ENCODE assay signal across 8 cellular contexts in genomic region chr3:42749753-42750231, GRCh38. TPM values are rescaled to one million over a fixed set of nuclear protein-coding genes. Genes with fewer than 3 reads are reported as not detected.
DNase-seq lines count a peak whose midpoint lies in the region; ATAC-seq, FAIRE-seq and TF ChIP-seq lines count a peak whose summit lies in the region.

No MANE protein-coding gene starts in this region.

- dilution Hi-C loops in keratinocyte (cut with MboI; ENCODE audit: extremely low pct_ligation_motif_present, low sequenced_read_pairs): no loop called here

- no peaks in the 10 kb centered on the region for H3K27me3 ChIP-seq in keratinocyte (ENCODE audit: control insufficient read depth, extremely low read depth, insufficient read depth, low read length)

- H3K27ac ChIP-seq in keratinocyte (ENCODE audit: control insufficient read depth, insufficient read depth, low read length): no peak overlapping the region

- H3K4me1 ChIP-seq in keratinocyte (ENCODE audit: control insufficient read depth, extremely low read depth, insufficient read depth, low read length): peaks cover 9% of the 10 kb centered on the region

- no peak for ATAC-seq in GM19397 (IDR thresholded peaks at IDR 0.05; ENCODE audit: unreplicated experiment)
- ATAC-seq in GM21447 (IDR thresholded peaks at IDR 0.05; ENCODE audit: unreplicated experiment): no peak

- H3K79me2 ChIP-seq in keratinocyte (ENCODE audit: control insufficient read depth, insufficient read depth, low read length): no peaks in the 10 kb centered on the region

- H3K9ac ChIP-seq in keratinocyte (ENCODE audit: control insufficient read depth, extremely low read depth, insufficient read depth, low read length): no peak overlapping the region

- H3K4me2 ChIP-seq in keratinocyte (ENCODE audit: control insufficient read depth, extremely low read depth, insufficient read depth, low read depth, low read length): no peak overlapping the region

- no peaks in the 10 kb centered on the region for H3K9me3 ChIP-seq in keratinocyte (ENCODE audit: control insufficient read depth, low read depth, low read length)

- DNase-seq in Ammon's horn (ENCODE audit: low spot score) (peak; percentile 71), HuH-7.5 (ENCODE audit: low spot score) (peak; percentile 29), astrocyte of the cerebellum (ENCODE audit: low read depth) (no peak), keratinocyte (ENCODE audit: low read depth, low spot score) (no peak), HuH-7 (ENCODE audit: low spot score) (no peak), GF-D8 (lab: John Stamatoyannopoulos, UW) (no peak)

- in situ Hi-C loops in astrocyte of the cerebellum (cut with HindIII; ENCODE audit: low sequenced_read_pairs): no loop called here

- H3K9me1 ChIP-seq in keratinocyte (ENCODE audit: control insufficient read depth, extremely low read depth, insufficient read depth, low read length): no peaks in the 10 kb centered on the region

- TF ChIP-seq CTCF in astrocyte of the cerebellum (IDR thresholded peaks at IDR 0.05; ENCODE audit: low read depth, low read length, missing control alignments) (peak; percentile 51), keratinocyte (optimal IDR thresholded peaks at IDR 0.05 in 1 of 3, IDR thresholded peaks at IDR 0.05 in 1 of 3, conservative IDR thresholded peaks at IDR 0.05 in 1 of 3; ENCODE audit: extremely low read depth in 1 of 3, insufficient read depth in 2 of 3, low read length in 3 of 3) (peak; percentile 57 to 70 (median 65))

- no peak overlapping the region for H2AFZ ChIP-seq in keratinocyte (ENCODE audit: control insufficient read depth, low read length)

- no peaks in the 10 kb centered on the region for H4K20me1 ChIP-seq in keratinocyte (ENCODE audit: control insufficient read depth, extremely low read depth, insufficient read depth, low read length)

- H3K4me3 ChIP-seq in astrocyte of the cerebellum (ENCODE audit: low read depth, low read length) (no peak overlapping the region), keratinocyte (ENCODE audit: control insufficient read depth in 2 of 3, extremely low read depth in 1 of 3, insufficient read depth in 2 of 3, low read depth in 1 of 3, low read length in 3 of 3) (no peak overlapping the region)

- FAIRE-seq in keratinocyte (lab: Jason Lieb, UNC): peak; percentile 26

- H3K36me3 ChIP-seq in keratinocyte (ENCODE audit: control insufficient read depth in 2 of 2, extremely low read depth in 1 of 2, insufficient read depth in 2 of 2, low read length in 2 of 2): no peaks in the 10 kb centered on the region

RNA-seq across cellular contexts. Expression of gene CCDC13, which starts 23.3 kb away (rescaled TPM):
- 0.06 to 0.21 TPM (median 0.17 TPM) in 3 replicates for polyA plus RNA-seq in keratinocyte
- polyA plus RNA-seq in keratinocyte (2011; ENCODE audit: low read depth): 0.91 TPM
- polyA plus RNA-seq in keratinocyte (2011; cell fraction: cytosol; rRNA removed): 0.10 and 0.12 TPM in 2 replicates
- 0.78 and 0.81 TPM in 2 replicates for polyA plus RNA-seq in keratinocyte (2011; cell fraction: nucleus; rRNA removed)
- polyA plus RNA-seq in keratinocyte (2012; ENCODE audit: low replicate concordance): 0.14 and 0.71 TPM in 2 replicates
- polyA minus RNA-seq in keratinocyte: 0.26 to 0.92 TPM in 2 of 3 replicates, not detected in the other
- not detected for polyA minus RNA-seq in keratinocyte (2011; cell fraction: cytosol; rRNA and poly(A)+ RNA removed)
- polyA minus RNA-seq in keratinocyte (2011; cell fraction: nucleus; rRNA and poly(A)+ RNA removed): not detected in 2 replicates

RNA-seq across cellular contexts. Expression of gene HHATL, which starts 47.2 kb away (rescaled TPM):
- not detected in 3 replicates for polyA plus RNA-seq in keratinocyte
- polyA plus RNA-seq in keratinocyte (2011; ENCODE audit: low read depth): not detected
- polyA plus RNA-seq in keratinocyte (2011; cell fraction: cytosol; rRNA removed): 0.17 TPM in 1 of 2 replicates, not detected in the other
- not detected in 2 replicates for polyA plus RNA-seq in keratinocyte (2011; cell fraction: nucleus; rRNA removed)
- not detected in 2 replicates for polyA plus RNA-seq in keratinocyte (2012; ENCODE audit: low replicate concordance)
- polyA minus RNA-seq in keratinocyte: not detected in 3 replicates
- polyA minus RNA-seq in keratinocyte (2011; cell fraction: cytosol; rRNA and poly(A)+ RNA removed): not detected
- polyA minus RNA-seq in keratinocyte (2011; cell fraction: nucleus; rRNA and poly(A)+ RNA removed): not detected in 2 replicates

RNA-seq across cellular contexts. Expression of gene HIGD1A, which starts 54.5 kb away (rescaled TPM):
- 262 to 443 TPM (median 294 TPM) in 3 replicates for polyA plus RNA-seq in keratinocyte
- polyA plus RNA-seq in keratinocyte (2011; ENCODE audit: low read depth): 110 TPM
- polyA plus RNA-seq in keratinocyte (2011; cell fraction: cytosol; rRNA removed): 307 and 559 TPM in 2 replicates
- polyA plus RNA-seq in keratinocyte (2011; cell fraction: nucleus; rRNA removed): 109 and 166 TPM in 2 replicates
- 264 and 308 TPM in 2 replicates for polyA plus RNA-seq in keratinocyte (2012; ENCODE audit: low replicate concordance)
- polyA minus RNA-seq in keratinocyte: 25.3 to 122 TPM (median 71.9 TPM) in 3 replicates
- 98.6 TPM for polyA minus RNA-seq in keratinocyte (2011; cell fraction: cytosol; rRNA and poly(A)+ RNA removed)
- 28.0 and 45.0 TPM in 2 replicates for polyA minus RNA-seq in keratinocyte (2011; cell fraction: nucleus; rRNA and poly(A)+ RNA removed)

RNA-seq across cellular contexts. Expression of gene ACKR2, which starts 59.5 kb away (rescaled TPM):
- 0.22 to 0.23 TPM (median 0.23 TPM) in 3 replicates for polyA plus RNA-seq in keratinocyte
- 1.4 TPM for polyA plus RNA-seq in keratinocyte (2011; ENCODE audit: low read depth)
- polyA plus RNA-seq in keratinocyte (2011; cell fraction: cytosol; rRNA removed): 0.09 and 0.11 TPM in 2 replicates
- 0.52 and 0.96 TPM in 2 replicates for polyA plus RNA-seq in keratinocyte (2011; cell fraction: nucleus; rRNA removed)
- 0.23 and 0.87 TPM in 2 replicates for polyA plus RNA-seq in keratinocyte (2012; ENCODE audit: low replicate concordance)
- polyA minus RNA-seq in keratinocyte: 0.53 to 1.5 TPM (median 0.54 TPM) in 3 replicates
- polyA minus RNA-seq in keratinocyte (2011; cell fraction: cytosol; rRNA and poly(A)+ RNA removed): not detected
- polyA minus RNA-seq in keratinocyte (2011; cell fraction: nucleus; rRNA and poly(A)+ RNA removed): 0.84 and 1.0 TPM in 2 replicates

Comparison
In these comparisons a context has a peak if more than half of its experiments do, and no peak if none do; other contexts are left out.
1. DNase-seq: peak in Ammon's horn (single experiment) and HuH-7.5 (single experiment); none in astrocyte of the cerebellum (single experiment), keratinocyte (single experiment), HuH-7 (single experiment) and GF-D8 (single experiment).